In genomic region chr11:109869536-109869935, GRCh38 we compare ENCODE assay signal across 21 cellular contexts.
"Had no signal": no experiment of that assay in that cellular context is flagged by ENCODE, and none has a peak within 500 bp of the region (broad histone marks: within the 10 kb centered on the region; RNA-seq: fewer than 3 reads in every experiment).

No MANE protein-coding gene starts in this region.

- H3K4me1 ChIP-seq: pancreas, prostate gland, tibial nerve, vagina had no signal

- H3K27me3 ChIP-seq: hepatocyte, pancreas, spleen, tibial nerve, upper lobe of left lung, vagina had no signal

- H3K9me3 ChIP-seq: mucosa of descending colon, pancreas, prostate gland, upper lobe of left lung, vagina had no signal

- H3K4me2 ChIP-seq: hepatocyte had no signal

- H2AFZ ChIP-seq: hepatocyte had no signal

- DNase-seq: islet precursor cell; left ventricle myocardium inferior; midbrain; mucosa of descending colon; naive thymus-derived CD4-positive, alpha-beta T cell; pancreas; posterior cingulate gyrus; retina; right cardiac atrium; spleen; stimulated activated CD4-positive, alpha-beta T cell treated with anti-CD3 and anti-CD28 coated beads, Interleukin-4, amount 100 ng/mL, for 24 hours; stimulated activated naive CD4-positive, alpha-beta T cell treated with Interleukin-2 at 50 U/mL for 16 hours; stimulated activated naive CD8-positive, alpha-beta T cell treated with anti-CD3 and anti-CD28 coated beads, Interleukin-15, amount 100 ng/mL, for 72 hours; substantia nigra; upper lobe of left lung had no signal

- H3K79me2 ChIP-seq: hepatocyte had no signal

- H3K27ac ChIP-seq: hepatocyte, left ventricle myocardium inferior, pancreas, prostate gland, skin epidermis, spleen, tibial nerve, upper lobe of left lung, vagina had no signal

- H3K4me3 ChIP-seq: hepatocyte, left ventricle myocardium inferior, lung, mucosa of descending colon, pancreas, prostate gland, skin epidermis, spleen, tibial nerve, upper lobe of left lung, vagina had no signal

- H3K36me3 ChIP-seq: left ventricle myocardium inferior, pancreas, prostate gland, spleen, tibial nerve, upper lobe of left lung, vagina had no signal
